1 cellular context compared by ENCODE assay signal in genomic region chr15:88938802-88939485, GRCh38.
TF ChIP-seq lines count a peak whose summit lies in the region.

No MANE protein-coding gene starts in this region.

TF ChIP-seq in K562, 482 proteins besides CTCF, POLR2A, EP300 and RAD21 (continued from another document and continues in another):
- TF ChIP-seq ZNF592 (IDR thresholded peaks at IDR 0.05) (peak; percentile 98), ZNF512 (tag; IDR thresholded peaks at IDR 0.05) (peak; percentile 83), HINFP (tag; conservative IDR thresholded peaks at IDR 0.05; ENCODE audit: low read depth) (0 out of 2 replicates have a peak, but pooled peaks have one; percentile 14), ZBED1 (IDR thresholded peaks at IDR 0.05) (no peak), SMAD4 (CRISPR knock-in tag; conservative IDR thresholded peaks at IDR 0.05) (peak; percentile 97), TRIM24 (IDR thresholded peaks at IDR 0.05) (peak in 1 of 2 experiments; percentile 62; a peak in 1 of 4 replicates), TAL1 (IDR thresholded peaks at IDR 0.05) (no peak), PRPF4 (IDR thresholded peaks at IDR 0.05; ENCODE audit: insufficient read depth, low read depth, low read length, poor library complexity, severe bottlenecking) (no peak), ZNF277 (CRISPR knock-in tag; IDR thresholded peaks at IDR 0.05; ENCODE audit: borderline replicate concordance) (no peak), RBM34 (IDR thresholded peaks at IDR 0.05; ENCODE audit: borderline replicate concordance, insufficient read depth, low read length) (no peak), SMARCA4 (IDR thresholded peaks at IDR 0.05) (peak; percentile 80), BRF1 (IDR thresholded peaks at IDR 0.05; ENCODE audit: borderline replicate concordance, extremely low read depth, insufficient read length) (no peak), RBM17 (IDR thresholded peaks at IDR 0.05; ENCODE audit: borderline replicate concordance, low read depth, low read length) (no peak), ATF6 (CRISPR knock-in tag; IDR thresholded peaks at IDR 0.05) (no peak), ZKSCAN1 (IDR thresholded peaks at IDR 0.05; ENCODE audit: low read depth, low read length) (0 out of 2 replicates have a peak, but pooled peaks have one; percentile 29), PHB2 (IDR thresholded peaks at IDR 0.05; ENCODE audit: low read depth) (peak; percentile 50; the same call in 1 of the 2 replicates), HMGN3 (IDR thresholded peaks at IDR 0.05; ENCODE audit: borderline replicate concordance, extremely low read depth, insufficient read length, low read depth, low read length) (no peak), MYC (IDR thresholded peaks at IDR 0.05; ENCODE audit: low read depth, low read length) (peak; percentile 64; the same call in 1 of the 2 replicates), MYC (CRISPR knock-in tag; IDR thresholded peaks at IDR 0.05; ENCODE audit: borderline replicate concordance, low read depth) (no peak), TBL1XR1 (IDR thresholded peaks at IDR 0.05; ENCODE audit: low read length in 2 of 2) (peak in 1 of 2 experiments; percentile 25; a peak in 1 of 4 replicates), ETS2 (tag; IDR thresholded peaks at IDR 0.05; ENCODE audit: borderline replicate concordance, poor library complexity, severe bottlenecking) (no peak), ZBTB33 (CRISPR knock-in tag; IDR thresholded peaks at IDR 0.05) (peak; percentile 78), TFE3 (CRISPR knock-in tag; IDR thresholded peaks at IDR 0.05) (no peak), TAF9B (IDR thresholded peaks at IDR 0.05; ENCODE audit: partially characterized antibody) (peak; percentile 53), ZNF217 (CRISPR knock-in tag; IDR thresholded peaks at IDR 0.05) (no peak), CHCHD3 (CRISPR knock-in tag; IDR thresholded peaks at IDR 0.05) (no peak), TFAP4 (CRISPR knock-in tag; IDR thresholded peaks at IDR 0.05; ENCODE audit: borderline replicate concordance) (peak; percentile 58; the same call in 1 of the 2 replicates), ZNF644 (tag; IDR thresholded peaks at IDR 0.05; ENCODE audit: low read depth) (peak; percentile 63; the same call in 1 of the 2 replicates), ZNF561 (CRISPR knock-in tag; conservative IDR thresholded peaks at IDR 0.05) (no peak), MEF2D (tag; conservative IDR thresholded peaks at IDR 0.05; ENCODE audit: low read depth) (peak; percentile 16; the same call in 1 of the 2 replicates), MAZ (CRISPR knock-in tag; conservative IDR thresholded peaks at IDR 0.05 in 1 of 2, IDR thresholded peaks at IDR 0.05 in 1 of 2) (peak; percentile 56 to 66; a peak in 3 of 4 replicates), VEZF1 (CRISPR knock-in tag; IDR thresholded peaks at IDR 0.05) (no peak; the same call in 1 of the 2 replicates), NR1H2 (CRISPR knock-in tag; IDR thresholded peaks at IDR 0.05) (no peak), CHD2 (IDR thresholded peaks at IDR 0.05; ENCODE audit: low read depth, low read length) (no peak), NR3C1 (CRISPR knock-in tag; IDR thresholded peaks at IDR 0.05) (no peak), ILK (tag; IDR thresholded peaks at IDR 0.05; ENCODE audit: borderline replicate concordance, low read depth) (no peak), NCOA2 (IDR thresholded peaks at IDR 0.05; ENCODE audit: partially characterized antibody in 2 of 2) (no peak), POLR3A (IDR thresholded peaks at IDR 0.05; ENCODE audit: borderline replicate concordance, extremely low read depth, insufficient read depth, insufficient read length) (no peak), ZNF395 (CRISPR knock-in tag; IDR thresholded peaks at IDR 0.05) (peak; percentile 42; the same call in 1 of the 2 replicates), BCOR (IDR thresholded peaks at IDR 0.05) (no peak), POLR3G (IDR thresholded peaks at IDR 0.05; ENCODE audit: extremely low read depth, insufficient read length, insufficient replicate concordance) (no peak), CREB3 (tag; conservative IDR thresholded peaks at IDR 0.05; ENCODE audit: low read depth) (peak; percentile 76)
